In genomic region chr19:40900521-40900920, GRCh38 we compare ENCODE assay signal across 13 cellular contexts. TPM values are rescaled to one million over a fixed set of nuclear protein-coding genes. Genes with fewer than 3 reads are reported as not detected.
DNase-seq lines count a peak whose midpoint lies in the region; ATAC-seq, FAIRE-seq and TF ChIP-seq lines count a peak whose summit lies in the region.
"Not testable (repeated sequence)": the region's sequence is repeated elsewhere in the genome, so short reads cannot be mapped to it uniquely, and the experiment has no call there.
"Had no signal": no experiment of that assay in that cellular context is flagged by ENCODE, and none has a peak within 500 bp of the region (broad histone marks: within the 10 kb centered on the region; RNA-seq: fewer than 3 reads in every experiment).

No MANE protein-coding gene starts in this region.

- not testable (repeated sequence) for H3K27me3 Mint-ChIP-seq in activated CD4-positive, alpha-beta memory T cell treated with anti-CD3 and anti-CD28 coated beads for 36 hours
- peaks cover 11% of the 10 kb centered on the region for H3K27me3 Mint-ChIP-seq in activated T-helper 17 cell treated with anti-CD3 and anti-CD28 coated beads, Interleukin-2, amount 50 U/mL, for 72 hours
- peaks cover 20% of the 10 kb centered on the region for H3K27me3 Mint-ChIP-seq in activated naive CD8-positive, alpha-beta T cell treated with anti-CD3 and anti-CD28 coated beads, Interleukin-2, amount 10 ng/mL, durations not matched to agents 7 days and 5 days

- CTCF ChIA-PET in activated CD4-positive, alpha-beta memory T cell treated with anti-CD3 and anti-CD28 coated beads for 36 hours (lab: Charles Lee), result interaction anchor here (1.7 kb wide), 1 partner anchor 74 kb away, joined by 4 read pairs; no protein-coding TSS in a partner anchor

- peaks cover 16% of the 10 kb centered on the region for H3K4me1 Mint-ChIP-seq in activated CD4-positive, alpha-beta memory T cell treated with anti-CD3 and anti-CD28 coated beads for 36 hours (ENCODE audit: low read depth)
- H3K4me1 Mint-ChIP-seq in activated T-helper 17 cell treated with anti-CD3 and anti-CD28 coated beads, Interleukin-2, amount 50 U/mL, for 72 hours, result not testable (repeated sequence)
- H3K4me1 Mint-ChIP-seq in activated naive CD8-positive, alpha-beta T cell treated with anti-CD3 and anti-CD28 coated beads, Interleukin-2, amount 10 ng/mL, durations not matched to agents 7 days and 5 days, result peaks cover 17% of the 10 kb centered on the region
- peaks cover 13% of the 10 kb centered on the region for H3K4me1 Mint-ChIP-seq in stimulated activated effector memory CD8-positive, alpha-beta T cell treated with anti-CD3 and anti-CD28 coated beads, Interleukin-12 subunit alpha, Interleukin-12 subunit beta, amount 100 ng/mL, for 72 hours

- intact Hi-C loops in activated CD4-positive, alpha-beta memory T cell treated with anti-CD3 and anti-CD28 coated beads for 36 hours (cut with micrococcal nuclease), result not testable (repeated sequence)

- H3K4me3 Mint-ChIP-seq in activated CD4-positive, alpha-beta memory T cell treated with anti-CD3 and anti-CD28 coated beads for 36 hours; stimulated activated effector memory CD8-positive, alpha-beta T cell treated with anti-CD3 and anti-CD28 coated beads, Interleukin-12 subunit alpha, Interleukin-12 subunit beta, amount 100 ng/mL, for 72 hours: not testable (repeated sequence)
- H3K4me3 Mint-ChIP-seq in activated T-helper 17 cell treated with anti-CD3 and anti-CD28 coated beads, Interleukin-2, amount 50 U/mL, for 72 hours, result peak overlapping the region; percentile 22
- peak overlapping the region; percentile 43 for H3K4me3 Mint-ChIP-seq in activated naive CD8-positive, alpha-beta T cell treated with anti-CD3 and anti-CD28 coated beads, Interleukin-2, amount 10 ng/mL, durations not matched to agents 7 days and 5 days

- not testable (repeated sequence) for H3K9me3 Mint-ChIP-seq in activated CD4-positive, alpha-beta memory T cell treated with anti-CD3 and anti-CD28 coated beads for 36 hours; activated T-helper 17 cell treated with anti-CD3 and anti-CD28 coated beads, Interleukin-2, amount 50 U/mL, for 72 hours; activated naive CD8-positive, alpha-beta T cell treated with anti-CD3 and anti-CD28 coated beads, Interleukin-2, amount 10 ng/mL, durations not matched to agents 7 days and 5 days; stimulated activated effector memory CD8-positive, alpha-beta T cell treated with anti-CD3 and anti-CD28 coated beads, Interleukin-12 subunit alpha, Interleukin-12 subunit beta, amount 100 ng/mL, for 72 hours

- POLR2A ChIA-PET in activated CD4-positive, alpha-beta memory T cell treated with anti-CD3 and anti-CD28 coated beads for 36 hours (lab: Charles Lee); activated naive CD8-positive, alpha-beta T cell treated with anti-CD3 and anti-CD28 coated beads, Interleukin-2, amount 10 ng/mL, durations not matched to agents 7 days and 5 days (lab: Charles Lee): not testable (repeated sequence)

- FAIRE-seq in GM12891 (lab: Jason Lieb, UNC), result peak; percentile 64

- peak overlapping the region; percentile 26 for H3K27ac Mint-ChIP-seq in activated CD4-positive, alpha-beta memory T cell treated with anti-CD3 and anti-CD28 coated beads for 36 hours
- not testable (repeated sequence) for H3K27ac Mint-ChIP-seq in activated T-helper 17 cell treated with anti-CD3 and anti-CD28 coated beads, Interleukin-2, amount 50 U/mL, for 72 hours
- peak overlapping the region; percentile 81 for H3K27ac Mint-ChIP-seq in activated naive CD8-positive, alpha-beta T cell treated with anti-CD3 and anti-CD28 coated beads, Interleukin-2, amount 10 ng/mL, durations not matched to agents 7 days and 5 days
- H3K27ac Mint-ChIP-seq in stimulated activated effector memory CD8-positive, alpha-beta T cell treated with anti-CD3 and anti-CD28 coated beads, Interleukin-12 subunit alpha, Interleukin-12 subunit beta, amount 100 ng/mL, for 72 hours, result peak overlapping the region; percentile 64

- not testable (repeated sequence) for DNase-seq in GM12891 (ENCODE audit: insufficient read length, low spot score); activated CD4-positive, alpha-beta memory T cell treated with anti-CD3 and anti-CD28 coated beads for 36 hours; activated naive CD8-positive, alpha-beta T cell treated with anti-CD3 and anti-CD28 coated beads, Interleukin-2, amount 10 ng/mL, durations not matched to agents 7 days and 5 days; stimulated activated effector memory CD8-positive, alpha-beta T cell treated with anti-CD3 and anti-CD28 coated beads, Interleukin-12 subunit alpha, Interleukin-12 subunit beta, amount 100 ng/mL, for 72 hours (ENCODE audit: low spot score in 2 of 2)
- DNase-seq in left lobe of liver (ENCODE audit: low spot score), result peak; percentile 8

- not testable (repeated sequence) for TF ChIP-seq POLR2A in GM12891 (IDR thresholded peaks at IDR 0.05; ENCODE audit: low read depth, low read length)

- H3K36me3 Mint-ChIP-seq in activated CD4-positive, alpha-beta memory T cell treated with anti-CD3 and anti-CD28 coated beads for 36 hours; activated T-helper 17 cell treated with anti-CD3 and anti-CD28 coated beads, Interleukin-2, amount 50 U/mL, for 72 hours (ENCODE audit: low read depth); activated naive CD8-positive, alpha-beta T cell treated with anti-CD3 and anti-CD28 coated beads, Interleukin-2, amount 10 ng/mL, durations not matched to agents 7 days and 5 days; stimulated activated effector memory CD8-positive, alpha-beta T cell treated with anti-CD3 and anti-CD28 coated beads, Interleukin-12 subunit alpha, Interleukin-12 subunit beta, amount 100 ng/mL, for 72 hours: not testable (repeated sequence)

- not testable (repeated sequence) for ATAC-seq in activated T-helper 17 cell treated with anti-CD3 and anti-CD28 coated beads, Interleukin-2, amount 50 U/mL, for 72 hours (replicated peaks); activated naive CD8-positive, alpha-beta T cell treated with anti-CD3 and anti-CD28 coated beads, Interleukin-2, amount 10 ng/mL, durations not matched to agents 7 days and 5 days (ENCODE audit: low read depth); left lobe of liver; stimulated activated effector memory CD8-positive, alpha-beta T cell treated with anti-CD3 and anti-CD28 coated beads, Interleukin-12 subunit alpha, Interleukin-12 subunit beta, amount 100 ng/mL, for 72 hours

RNA-seq across cellular contexts. Expression of gene CYP2A7, which starts 18.5 kb away (rescaled TPM):
- polyA plus RNA-seq in GM12891 (2012; ENCODE audit: low read depth, missing spikeins), result not detected
- total RNA-seq in activated CD4-positive, alpha-beta memory T cell treated with anti-CD3 and anti-CD28 coated beads for 36 hours, result not detected
- total RNA-seq in activated T-helper 17 cell treated with anti-CD3 and anti-CD28 coated beads, Interleukin-2, amount 50 U/mL, for 72 hours, result not detected
- total RNA-seq in activated naive CD8-positive, alpha-beta T cell treated with anti-CD3 and anti-CD28 coated beads, Interleukin-2, amount 10 ng/mL, durations not matched to agents 7 days and 5 days, result not detected
- total RNA-seq in left lobe of liver, result 485 TPM
- total RNA-seq: A673; Calu3; CD4-positive, alpha-beta memory T cell; Daoy; G401; HFFc6 had no signal
- polyA plus RNA-seq: BJ; CD4-positive, alpha-beta memory T cell had no signal

RNA-seq across cellular contexts. Expression of gene CYP2A6, which starts 50.3 kb away (rescaled TPM):
- polyA plus RNA-seq in GM12891 (2012; ENCODE audit: low read depth, missing spikeins), result not detected
- not detected for total RNA-seq in activated CD4-positive, alpha-beta memory T cell treated with anti-CD3 and anti-CD28 coated beads for 36 hours
- total RNA-seq in activated T-helper 17 cell treated with anti-CD3 and anti-CD28 coated beads, Interleukin-2, amount 50 U/mL, for 72 hours, result not detected
- total RNA-seq in activated naive CD8-positive, alpha-beta T cell treated with anti-CD3 and anti-CD28 coated beads, Interleukin-2, amount 10 ng/mL, durations not matched to agents 7 days and 5 days, result under 1 TPM; 0.28 to 0.55 TPM
- total RNA-seq in left lobe of liver, result 2,152 TPM
- total RNA-seq: A673, Calu3, Daoy, G401, HFFc6 had no signal
- polyA plus RNA-seq: BJ; CD4-positive, alpha-beta memory T cell had no signal

Comparison
In these comparisons a context has a peak if more than half of its experiments do, and no peak if none do; other contexts are left out.
1. RNA of gene CYP2A7, which starts 18.5 kb away (total RNA-seq): 485 TPM in left lobe of liver (single experiment); not detected in activated T-helper 17 cell treated with anti-CD3 and anti-CD28 coated beads, Interleukin-2, amount 50 U/mL, for 72 hours, not detected in activated CD4-positive, alpha-beta memory T cell treated with anti-CD3 and anti-CD28 coated beads for 36 hours and not detected in activated naive CD8-positive, alpha-beta T cell treated with anti-CD3 and anti-CD28 coated beads, Interleukin-2, amount 10 ng/mL, durations not matched to agents 7 days and 5 days; every median in the first group is over 100 times any median in the second.
2. RNA of gene CYP2A6, which starts 50.3 kb away (total RNA-seq): 2,152 TPM in left lobe of liver (single experiment); 0.28 to 0.55 TPM in activated naive CD8-positive, alpha-beta T cell treated with anti-CD3 and anti-CD28 coated beads, Interleukin-2, amount 10 ng/mL, durations not matched to agents 7 days and 5 days, not detected in activated CD4-positive, alpha-beta memory T cell treated with anti-CD3 and anti-CD28 coated beads for 36 hours and not detected in activated T-helper 17 cell treated with anti-CD3 and anti-CD28 coated beads, Interleukin-2, amount 50 U/mL, for 72 hours; every median in the first group is over 1,000 times any median in the second.